1 cellular context compared by ENCODE assay signal in the genomic region with DNA sequence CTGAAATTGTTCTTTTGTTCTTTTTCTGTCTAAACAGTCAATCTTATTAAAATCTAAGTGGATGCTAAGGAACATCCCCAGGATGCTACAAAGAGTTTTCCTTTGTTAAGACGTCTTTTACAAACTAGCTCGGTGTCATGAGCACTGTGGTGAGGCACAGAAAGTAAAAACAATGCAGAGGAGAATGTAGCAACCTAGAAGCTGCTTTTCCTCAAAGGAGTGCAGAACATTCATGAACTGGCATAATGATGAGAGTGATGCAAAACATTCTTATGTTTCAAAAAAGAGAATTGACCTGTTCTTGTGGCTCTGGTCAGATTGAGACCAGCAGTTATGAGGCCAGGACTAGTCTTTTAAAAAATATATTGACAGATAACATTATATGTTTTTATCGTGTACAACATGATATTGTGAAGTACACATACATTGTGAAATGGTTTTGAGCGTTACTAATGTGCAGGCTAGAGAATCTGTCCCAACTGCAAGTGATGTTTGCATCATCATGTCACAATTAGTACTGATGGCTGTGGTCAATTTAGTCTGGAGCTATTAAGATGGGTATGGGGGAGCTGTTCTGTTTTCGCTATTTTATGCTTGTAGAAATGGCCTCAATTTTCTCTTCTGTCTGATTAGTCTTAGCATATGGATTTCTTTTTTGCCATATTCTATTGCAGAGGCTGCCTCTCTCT.
TF ChIP-seq lines count a peak whose summit lies in the region.

No MANE protein-coding gene starts in this region.

TF ChIP-seq in WTC11, 78 proteins besides CTCF, POLR2A, EP300 and RAD21 (continued from another document):
- TF ChIP-seq, protein P1, sequence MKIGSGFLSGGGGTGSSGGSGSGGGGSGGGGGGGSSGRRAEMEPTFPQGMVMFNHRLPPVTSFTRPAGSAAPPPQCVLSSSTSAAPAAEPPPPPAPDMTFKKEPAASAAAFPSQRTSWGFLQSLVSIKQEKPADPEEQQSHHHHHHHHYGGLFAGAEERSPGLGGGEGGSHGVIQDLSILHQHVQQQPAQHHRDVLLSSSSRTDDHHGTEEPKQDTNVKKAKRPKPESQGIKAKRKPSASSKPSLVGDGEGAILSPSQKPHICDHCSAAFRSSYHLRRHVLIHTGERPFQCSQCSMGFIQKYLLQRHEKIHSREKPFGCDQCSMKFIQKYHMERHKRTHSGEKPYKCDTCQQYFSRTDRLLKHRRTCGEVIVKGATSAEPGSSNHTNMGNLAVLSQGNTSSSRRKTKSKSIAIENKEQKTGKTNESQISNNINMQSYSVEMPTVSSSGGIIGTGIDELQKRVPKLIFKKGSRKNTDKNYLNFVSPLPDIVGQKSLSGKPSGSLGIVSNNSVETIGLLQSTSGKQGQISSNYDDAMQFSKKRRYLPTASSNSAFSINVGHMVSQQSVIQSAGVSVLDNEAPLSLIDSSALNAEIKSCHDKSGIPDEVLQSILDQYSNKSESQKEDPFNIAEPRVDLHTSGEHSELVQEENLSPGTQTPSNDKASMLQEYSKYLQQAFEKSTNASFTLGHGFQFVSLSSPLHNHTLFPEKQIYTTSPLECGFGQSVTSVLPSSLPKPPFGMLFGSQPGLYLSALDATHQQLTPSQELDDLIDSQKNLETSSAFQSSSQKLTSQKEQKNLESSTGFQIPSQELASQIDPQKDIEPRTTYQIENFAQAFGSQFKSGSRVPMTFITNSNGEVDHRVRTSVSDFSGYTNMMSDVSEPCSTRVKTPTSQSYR (CRISPR knock-in tag; IDR thresholded peaks at IDR 0.05) = no peak
- TF ChIP-seq HMGA2 (CRISPR knock-in tag; IDR thresholded peaks at IDR 0.05) = no peak
- TF ChIP-seq STAT6 (CRISPR knock-in tag; conservative IDR thresholded peaks at IDR 0.05; ENCODE audit: low read depth) = no peak
- no peak for TF ChIP-seq TCF7 (CRISPR knock-in tag; IDR thresholded peaks at IDR 0.05; ENCODE audit: low read depth)
- no peak for TF ChIP-seq OVOL2 (CRISPR knock-in tag; IDR thresholded peaks at IDR 0.05; ENCODE audit: borderline replicate concordance)
- TF ChIP-seq TP53 (CRISPR knock-in tag; IDR thresholded peaks at IDR 0.05) = no peak
- TF ChIP-seq, protein P2, sequence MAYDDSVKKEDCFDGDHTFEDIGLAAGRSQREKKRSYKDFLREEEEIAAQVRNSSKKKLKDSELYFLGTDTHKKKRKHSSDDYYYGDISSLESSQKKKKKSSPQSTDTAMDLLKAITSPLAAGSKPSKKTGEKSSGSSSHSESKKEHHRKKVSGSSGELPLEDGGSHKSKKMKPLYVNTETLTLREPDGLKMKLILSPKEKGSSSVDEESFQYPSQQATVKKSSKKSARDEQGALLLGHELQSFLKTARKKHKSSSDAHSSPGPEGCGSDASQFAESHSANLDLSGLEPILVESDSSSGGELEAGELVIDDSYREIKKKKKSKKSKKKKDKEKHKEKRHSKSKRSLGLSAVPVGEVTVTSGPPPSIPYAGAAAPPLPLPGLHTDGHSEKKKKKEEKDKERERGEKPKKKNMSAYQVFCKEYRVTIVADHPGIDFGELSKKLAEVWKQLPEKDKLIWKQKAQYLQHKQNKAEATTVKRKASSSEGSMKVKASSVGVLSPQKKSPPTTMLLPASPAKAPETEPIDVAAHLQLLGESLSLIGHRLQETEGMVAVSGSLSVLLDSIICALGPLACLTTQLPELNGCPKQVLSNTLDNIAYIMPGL (CRISPR knock-in tag; IDR thresholded peaks at IDR 0.05) = no peak
- no peak for TF ChIP-seq ZNF671 (CRISPR knock-in tag; IDR thresholded peaks at IDR 0.05)
- no peak for TF ChIP-seq PRRX2 (CRISPR knock-in tag; IDR thresholded peaks at IDR 0.05)
- TF ChIP-seq ZNF121 (CRISPR knock-in tag; IDR thresholded peaks at IDR 0.05) = no peak
- no peak for TF ChIP-seq ESRRA (CRISPR knock-in tag; IDR thresholded peaks at IDR 0.05; ENCODE audit: borderline replicate concordance)
- no peak for TF ChIP-seq JUN (CRISPR knock-in tag; IDR thresholded peaks at IDR 0.05)
- no peak for TF ChIP-seq ZNF423 (CRISPR knock-in tag; IDR thresholded peaks at IDR 0.05)
- TF ChIP-seq RELA (CRISPR knock-in tag; IDR thresholded peaks at IDR 0.05; ENCODE audit: borderline replicate concordance) = no peak
